8 cellular contexts compared by ENCODE assay signal in genomic region chr11:108293229-108293628, GRCh38.
"Had no signal": no experiment of that assay in that cellular context is flagged by ENCODE, and none has a peak within 500 bp of the region (broad histone marks: within the 10 kb centered on the region; RNA-seq: fewer than 3 reads in every experiment).

No MANE protein-coding gene starts in this region.

- ATAC-seq: GM23338 had no signal

- H3K4me3 Mint-ChIP-seq: GM23338, H9, IgD-negative memory B cell had no signal

- H3K27ac Mint-ChIP-seq: GM23338, H9 had no signal

- FAIRE-seq: H1, H54 had no signal

- H3K9me3 Mint-ChIP-seq: GM23338, H9, IgD-negative memory B cell had no signal

- H3K4me2 ChIP-seq: GM23338 had no signal

- H3K27me3 Mint-ChIP-seq: IgD-negative memory B cell had no signal

- H2AFZ ChIP-seq: GM23338 had no signal

- H3K4me1 Mint-ChIP-seq: GM23338, H9 had no signal

- DNase-seq: H9, HCEC 1CT, Kasumi-1, KG1 had no signal

- H3K4me3 ChIP-seq: GM23338 had no signal
